Comparison of ENCODE assay signal across 13 cellular contexts in genomic region chr2:197183355-197183754, GRCh38.
DNase-seq lines count a peak whose midpoint lies in the region; ATAC-seq and TF ChIP-seq lines count a peak whose summit lies in the region.
"Had no signal": no experiment of that assay in that cellular context is flagged by ENCODE, and none has a peak within 500 bp of the region (broad histone marks: within the 10 kb centered on the region; RNA-seq: fewer than 3 reads in every experiment).

No MANE protein-coding gene starts in this region.

- no peak overlapping the region for H3K9ac ChIP-seq in neural progenitor cell
- H3K9ac ChIP-seq: BLaER1 had no signal

- H3K36me3 Mint-ChIP-seq in T-helper 17 cell (ENCODE audit: low read depth) (peaks cover 4% of the 10 kb centered on the region), memory B cell (peaks cover 40% of the 10 kb centered on the region), neural progenitor cell (no peaks in the 10 kb centered on the region)

- no peaks in the 10 kb centered on the region for H3K36me3 ChIP-seq in neural progenitor cell
- H3K36me3 ChIP-seq in effector memory CD4-positive, alpha-beta T cell (ENCODE audit: control insufficient read depth, insufficient read depth, low read length): peaks cover 45% of the 10 kb centered on the region
- H3K36me3 ChIP-seq: BLaER1 had no signal

- in situ Hi-C loops in Caki2 (cut with HindIII; ENCODE audit: low pct_unique_long_range_greater_than_20kb, low sequenced_read_pairs): no loop called here

- no peak for DNase-seq in AG09309 (ENCODE audit: low read depth)
- DNase-seq in Caki2 (ENCODE audit: low read depth): peak; percentile 64
- no peak for DNase-seq in T-helper 17 cell
- no peak for DNase-seq in memory B cell (ENCODE audit: low spot score in 2 of 2)
- DNase-seq in neural progenitor cell (ENCODE audit: low spot score): no peak
- DNase-seq in effector memory CD4-positive, alpha-beta T cell: no peak
- no peak for DNase-seq in NCI-H1048 (lab: John Stamatoyannopoulos, UW)
- DNase-seq: mammary epithelial cell, NCI-H1092 treated with DMSO at 0.1 percent for 48 hours, NCI-H446 treated with DMSO at 0.1 percent for 48 hours, testis had no signal

- no peak overlapping the region for H3K27ac ChIP-seq in neural progenitor cell
- H3K27ac ChIP-seq in effector memory CD4-positive, alpha-beta T cell (ENCODE audit: insufficient read depth, low read length, poor library complexity, severe bottlenecking): no peak overlapping the region
- H3K27ac ChIP-seq: BLaER1, testis had no signal

- no peak overlapping the region for H3K4me3 Mint-ChIP-seq in T-helper 17 cell
- no peak overlapping the region for H3K4me3 Mint-ChIP-seq in memory B cell
- H3K4me3 Mint-ChIP-seq in neural progenitor cell: no peak overlapping the region

- H3K79me2 ChIP-seq in neural progenitor cell (ENCODE audit: low read depth): no peaks in the 10 kb centered on the region

- no peaks in the 10 kb centered on the region for H3K27me3 Mint-ChIP-seq in T-helper 17 cell
- H3K27me3 Mint-ChIP-seq in memory B cell: no peaks in the 10 kb centered on the region
- H3K27me3 Mint-ChIP-seq in neural progenitor cell (ENCODE audit: insufficient read depth, low read depth): peaks cover 2% of the 10 kb centered on the region

- TF ChIP-seq CTCF in AG09309 (IDR thresholded peaks at IDR 0.05; ENCODE audit: control insufficient read depth, insufficient read depth, low read depth, low read length, missing control alignments) (peak; percentile 2), neural progenitor cell (IDR thresholded peaks at IDR 0.05) (no peak)

- no peak for ATAC-seq in T-helper 17 cell
- ATAC-seq in memory B cell (ENCODE audit: low read depth): no peak
- ATAC-seq in HG02840 (IDR thresholded peaks at IDR 0.05; ENCODE audit: low FRiP score, unreplicated experiment): no peak

- H2AFZ ChIP-seq in neural progenitor cell (replicated peaks): no peak overlapping the region

- H3F3A ChIP-seq in neural progenitor cell (ENCODE audit: low read depth): peaks cover 13% of the 10 kb centered on the region

- H3K4me3 ChIP-seq in AG09309 (ENCODE audit: control insufficient read depth, low read depth, low read length): no peak overlapping the region
- H3K4me3 ChIP-seq in neural progenitor cell: no peak overlapping the region
- no peak overlapping the region for H3K4me3 ChIP-seq in effector memory CD4-positive, alpha-beta T cell (ENCODE audit: insufficient read depth, low read depth, low read length, poor library complexity, severe bottlenecking)
- H3K4me3 ChIP-seq: BLaER1, testis had no signal

- H3K27ac Mint-ChIP-seq in T-helper 17 cell (peak overlapping the region; percentile 87), memory B cell (peak overlapping the region; percentile 56), neural progenitor cell (no peak overlapping the region)

- peaks cover 12% of the 10 kb centered on the region for H3K4me1 ChIP-seq in neural progenitor cell
- no peaks in the 10 kb centered on the region for H3K4me1 ChIP-seq in effector memory CD4-positive, alpha-beta T cell (ENCODE audit: control insufficient read depth, insufficient read depth, low read length, poor library complexity, severe bottlenecking)
- H3K4me1 ChIP-seq: BLaER1, testis had no signal

- H3K4me2 ChIP-seq in neural progenitor cell: no peak overlapping the region
- H3K4me2 ChIP-seq: BLaER1 had no signal

- peaks cover 64% of the 10 kb centered on the region for H3K4me1 Mint-ChIP-seq in T-helper 17 cell
- peaks cover 38% of the 10 kb centered on the region for H3K4me1 Mint-ChIP-seq in memory B cell
- peaks cover 11% of the 10 kb centered on the region for H3K4me1 Mint-ChIP-seq in neural progenitor cell

- no peaks in the 10 kb centered on the region for H4K20me1 ChIP-seq in neural progenitor cell (ENCODE audit: low read depth)
- H4K20me1 ChIP-seq: BLaER1 had no signal

- no peaks in the 10 kb centered on the region for H3K9me3 ChIP-seq in T-helper 17 cell (ENCODE audit: control insufficient read depth, low read length, poor library complexity, severe bottlenecking)
- no peaks in the 10 kb centered on the region for H3K9me3 ChIP-seq in neural progenitor cell (ENCODE audit: low read depth)
- H3K9me3 ChIP-seq in effector memory CD4-positive, alpha-beta T cell (ENCODE audit: control insufficient read depth, low read length): no peaks in the 10 kb centered on the region
- H3K9me3 ChIP-seq: BLaER1, testis had no signal

- no peaks in the 10 kb centered on the region for H3K27me3 ChIP-seq in neural progenitor cell
- no peaks in the 10 kb centered on the region for H3K27me3 ChIP-seq in effector memory CD4-positive, alpha-beta T cell (replicated peaks; ENCODE audit: control insufficient read depth, insufficient read depth, low read length, poor library complexity, severe bottlenecking)
- H3K27me3 ChIP-seq: BLaER1, testis had no signal

- H3K9me3 Mint-ChIP-seq in memory B cell (no peaks in the 10 kb centered on the region), neural progenitor cell (no peaks in the 10 kb centered on the region)
